Comparison of ENCODE assay signal across 12 cellular contexts in the genomic region with DNA sequence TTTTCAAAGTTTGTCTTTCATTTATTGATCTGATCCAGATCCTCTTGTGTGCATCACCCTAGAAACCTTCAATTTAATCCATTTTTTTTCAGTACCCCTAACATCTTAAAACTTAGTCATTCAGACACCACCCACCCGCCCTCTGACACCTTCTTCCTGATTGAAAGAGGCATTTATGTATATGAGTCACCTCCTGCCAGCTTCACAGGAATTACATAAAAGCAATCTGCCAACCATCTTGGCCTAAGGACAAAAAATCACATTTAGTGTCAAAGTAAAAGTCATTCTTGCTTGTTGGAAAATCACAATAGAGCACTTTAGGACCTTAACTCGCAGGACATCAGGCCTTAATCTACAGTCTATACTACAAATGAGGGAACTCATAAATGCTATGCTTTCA. TPM values are rescaled to one million over a fixed set of nuclear protein-coding genes. Genes with fewer than 3 reads are reported as not detected.
A peak's percentile ranks its signal among the peaks of the same experiment; 100 is the strongest.
DNase-seq lines count a peak whose midpoint lies in the region; ATAC-seq, FAIRE-seq and TF ChIP-seq lines count a peak whose summit lies in the region.
"Had no signal": no experiment of that assay in that cellular context is flagged by ENCODE, and none has a peak within 500 bp of the region (broad histone marks: within the 10 kb centered on the region; RNA-seq: fewer than 3 reads in every experiment).

No MANE protein-coding gene starts in this region.

- no peak overlapping the region for H2BK12ac ChIP-seq in mesenchymal stem cell (ENCODE audit: low read length in 2 of 2)

- no peak overlapping the region for H3K9ac ChIP-seq in mesenchymal stem cell (ENCODE audit: low read length)

- H2BK15ac ChIP-seq in mesenchymal stem cell (ENCODE audit: low read depth, poor library complexity, severe bottlenecking): no peak overlapping the region

- peak overlapping the region in 1 of 5 experiments; percentile 5 for H3K4me3 Mint-ChIP-seq in brain
- H3K4me3 Mint-ChIP-seq: type B pancreatic cell had no signal

- H3K14ac ChIP-seq in mesenchymal stem cell (ENCODE audit: low read length in 2 of 2): no peak overlapping the region

- TF ChIP-seq CTCF in D721Med (IDR thresholded peaks at IDR 0.05; ENCODE audit: insufficient read depth, missing control alignments) (no peak), brain (conservative IDR thresholded peaks at IDR 0.05) (no peak)

- no peak overlapping the region for H4K8ac ChIP-seq in mesenchymal stem cell (ENCODE audit: low read length)

- no peak overlapping the region for H3K4me2 ChIP-seq in mesenchymal stem cell (ENCODE audit: low read length, poor library complexity, severe bottlenecking)

- no peak overlapping the region for H4K91ac ChIP-seq in mesenchymal stem cell (ENCODE audit: low read length)

- H2AK5ac ChIP-seq in mesenchymal stem cell (ENCODE audit: low read length, severe bottlenecking): no peak overlapping the region

- H2AFZ ChIP-seq in mesenchymal stem cell (ENCODE audit: low read depth, low read length): no peak overlapping the region

- H3K36me3 ChIP-seq in mesenchymal stem cell (ENCODE audit: control insufficient read depth in 1 of 2, insufficient read depth in 2 of 2, low read depth in 1 of 2, low read length in 2 of 2): no peaks in the 10 kb centered on the region

- no peaks in the 10 kb centered on the region for H3K27me3 ChIP-seq in mesenchymal stem cell (ENCODE audit: control insufficient read depth in 1 of 2, insufficient read depth in 1 of 2, low read length in 2 of 2)

- no peak overlapping the region for H3K18ac ChIP-seq in mesenchymal stem cell (ENCODE audit: low read depth in 1 of 2, low read length in 2 of 2)

- no peak overlapping the region for H2BK5ac ChIP-seq in mesenchymal stem cell (ENCODE audit: low read depth, low read length, poor library complexity, severe bottlenecking)

- H3K9me3 ChIP-seq in mesenchymal stem cell (ENCODE audit: control insufficient read depth, low read length): no peaks in the 10 kb centered on the region

- peaks cover 23% of the 10 kb centered on the region for H3K4me1 Mint-ChIP-seq in brain

- no peaks in the 10 kb centered on the region for H3K27me3 Mint-ChIP-seq in brain
- H3K27me3 Mint-ChIP-seq: type B pancreatic cell had no signal

- H3K9me3 Mint-ChIP-seq in brain: peaks cover 0 to 3% (median 0%) of the 10 kb centered on the region in 5 experiments
- H3K9me3 Mint-ChIP-seq: type B pancreatic cell had no signal

- peak overlapping the region in 3 of 5 experiments; percentile 38 to 78 (median 41) for H3K27ac Mint-ChIP-seq in brain
- H3K27ac Mint-ChIP-seq: type B pancreatic cell had no signal

- no peaks in the 10 kb centered on the region for H3K36me3 Mint-ChIP-seq in brain
- H3K36me3 Mint-ChIP-seq: type B pancreatic cell had no signal

- H2BK120ac ChIP-seq in mesenchymal stem cell (ENCODE audit: low read depth, low read length): no peak overlapping the region

- no peaks in the 10 kb centered on the region for H3K4me1 ChIP-seq in mesenchymal stem cell (ENCODE audit: control insufficient read depth, insufficient read depth, low read depth, low read length)

- H3K23ac ChIP-seq in mesenchymal stem cell (ENCODE audit: low read length in 2 of 2): no peak overlapping the region

- 50% methylated on average over 2 of the region's 2 CpGs for WGBS in mesenchymal stem cell

- no peaks in the 10 kb centered on the region for H3K79me1 ChIP-seq in mesenchymal stem cell (replicated peaks; ENCODE audit: low read length, poor library complexity, severe bottlenecking)

- no peak for DNase-seq in D721Med (ENCODE audit: insufficient read length, low spot score)
- peak; percentile 35 for DNase-seq in HT-29 (ENCODE audit: low spot score)
- peak; percentile 24 for DNase-seq in mesenchymal stem cell
- DNase-seq in NCI-H146 treated with DMSO at 0.1 percent for 48 hours (lab: John Stamatoyannopoulos, UW; ENCODE audit: unreplicated experiment): no peak
- no peak for DNase-seq in medulla oblongata (ENCODE audit: extremely low spot score)
- DNase-seq: NCI-H524 had no signal

- H3K4ac ChIP-seq in mesenchymal stem cell (ENCODE audit: low read depth in 1 of 2, low read length in 2 of 2): no peak overlapping the region

- ATAC-seq in HG03045 (IDR thresholded peaks at IDR 0.05; ENCODE audit: unreplicated experiment): no peak
- ATAC-seq in HG03139 (IDR thresholded peaks at IDR 0.05; ENCODE audit: unreplicated experiment): no peak
- ATAC-seq: left lobe of liver had no signal

- no peak overlapping the region for H3K4me3 ChIP-seq in mesenchymal stem cell (ENCODE audit: insufficient read depth in 1 of 2, low read depth in 1 of 2, low read length in 2 of 2)

- peak; percentile 90 for FAIRE-seq in D721Med (lab: Jason Lieb, UNC)

- H3K27ac ChIP-seq in mesenchymal stem cell (ENCODE audit: low read length, poor library complexity, severe bottlenecking): no peak overlapping the region

RNA-seq across cellular contexts. Expression of a gene that starts 52.0 kb away (rescaled TPM):
- total RNA-seq in HT-29 (2014; rRNA removed; shearing (Covaris generic)): not detected in 2 replicates
- polyA plus RNA-seq in brain (ENCODE audit: insufficient read depth, low read depth, low replicate concordance): 0.17 TPM
- polyA plus RNA-seq in mesenchymal stem cell (2013, experiment 1 of 2): 1.9 TPM
- 2.1 TPM for polyA plus RNA-seq in mesenchymal stem cell (2013, experiment 2 of 2)
- total RNA-seq: cardiac septum had no signal

Comparison
In these comparisons a context has a peak if more than half of its experiments do, and no peak if none do; other contexts are left out.
1. DNase-seq: peak in HT-29 (single experiment) and mesenchymal stem cell (single experiment); none in D721Med (single experiment), NCI-H146 treated with DMSO at 0.1 percent for 48 hours (single experiment) and medulla oblongata (single experiment).